2 cellular contexts compared by ENCODE assay signal in genomic region chr10:72175166-72175565, GRCh38.
A peak's percentile ranks its signal among the peaks of the same experiment; 100 is the strongest.
TF ChIP-seq lines count a peak whose summit lies in the region.

No MANE protein-coding gene starts in this region.

TF ChIP-seq in SK-N-SH, 30 proteins besides CTCF, POLR2A, EP300 and RAD21 (continued from another document):
- TF ChIP-seq ZBTB33 (IDR thresholded peaks at IDR 0.05; ENCODE audit: borderline replicate concordance, low read depth), result no peak
- no peak for TF ChIP-seq EZH2phosphoT487 (IDR thresholded peaks at IDR 0.05; ENCODE audit: borderline replicate concordance, low read depth)
- TF ChIP-seq TEAD4 (IDR thresholded peaks at IDR 0.05; ENCODE audit: borderline replicate concordance, insufficient read depth), result 0 out of 2 replicates have a peak, but pooled peaks have one; percentile 18
- TF ChIP-seq JUND (IDR thresholded peaks at IDR 0.05), result peak; percentile 53; the same call in 1 of the 2 replicates
- peak; percentile 78 for TF ChIP-seq MEF2A (IDR thresholded peaks at IDR 0.05; ENCODE audit: borderline replicate concordance, low read depth)
- TF ChIP-seq PBX3 (IDR thresholded peaks at IDR 0.05), result peak; percentile 46; the same call in 1 of the 2 replicates
- TF ChIP-seq FOSL2 (IDR thresholded peaks at IDR 0.05; ENCODE audit: borderline replicate concordance, low read depth), result peak; percentile 62; the same call in 1 of the 2 replicates
- TF ChIP-seq YY1 (IDR thresholded peaks at IDR 0.05; ENCODE audit: low read depth), result peak; percentile 32; the same call in 1 of the 2 replicates
- no peak for TF ChIP-seq NRF1 (IDR thresholded peaks at IDR 0.05; ENCODE audit: low read depth, low read length)
- TF ChIP-seq ELF1 (IDR thresholded peaks at IDR 0.05), result no peak
- no peak for TF ChIP-seq FOXJ3 (CRISPR knock-in tag; IDR thresholded peaks at IDR 0.05)
- TF ChIP-seq NFIC (IDR thresholded peaks at IDR 0.05; ENCODE audit: borderline replicate concordance), result peak; percentile 30; the same call in 1 of the 2 replicates
- TF ChIP-seq TAF1 (IDR thresholded peaks at IDR 0.05; ENCODE audit: borderline replicate concordance, low read depth, low read length), result peak; percentile 14; the same call in 1 of the 2 replicates
- no peak; the same call in 1 of the 2 replicates for TF ChIP-seq RFX5 (IDR thresholded peaks at IDR 0.05; ENCODE audit: low read length)
- peak; percentile 59 for TF ChIP-seq TCF12 (IDR thresholded peaks at IDR 0.05)
TF ChIP-seq in SK-N-SH: peak in this region for 9.

TF ChIP-seq in GM23338, 12 proteins besides CTCF, POLR2A, EP300 and RAD21 (continued from another document):
- TF ChIP-seq REST (IDR thresholded peaks at IDR 0.05; ENCODE audit: unreplicated experiment) (no peak), ZNF462 (CRISPR knock-in tag; IDR thresholded peaks at IDR 0.05) (no peak), ZNF114 (CRISPR knock-in tag; IDR thresholded peaks at IDR 0.05) (no peak), STAT1 (IDR thresholded peaks at IDR 0.05; ENCODE audit: unreplicated experiment) (no peak), POLR2AphosphoS5 (IDR thresholded peaks at IDR 0.05; ENCODE audit: low read depth) (no peak), ZNF331 (CRISPR knock-in tag; IDR thresholded peaks at IDR 0.05; ENCODE audit: low read depth) (no peak)
